In genomic region chr5:140631831-140632365, GRCh38 we compare ENCODE assay signal across 9 cellular contexts. TPM values are rescaled to one million over a fixed set of nuclear protein-coding genes. Genes with fewer than 3 reads are reported as not detected.
A peak's percentile ranks its signal among the peaks of the same experiment; 100 is the strongest.
DNase-seq lines count a peak whose midpoint lies in the region; FAIRE-seq and TF ChIP-seq lines count a peak whose summit lies in the region.
"Had no signal": no experiment of that assay in that cellular context is flagged by ENCODE, and none has a peak within 500 bp of the region (broad histone marks: within the 10 kb centered on the region; RNA-seq: fewer than 3 reads in every experiment).

No MANE protein-coding gene starts in this region.

- DNase-seq in GM12891 (ENCODE audit: insufficient read length, low spot score), result peak; percentile 23
- peak; percentile 69 for DNase-seq in H7
- peak; percentile 42 for DNase-seq in NCI-H774 (lab: John Stamatoyannopoulos, UW)
- DNase-seq in colonic mucosa, result peak; percentile 48
- no peak for DNase-seq in amniotic stem cell (lab: John Stamatoyannopoulos, UW)
- DNase-seq in SKM-1 (lab: John Stamatoyannopoulos, UW; ENCODE audit: unreplicated experiment), result no peak
- no peak for DNase-seq in NCI-H1436 (lab: John Stamatoyannopoulos, UW)

- H3K27me3 ChIP-seq in H7 (ENCODE audit: control insufficient read depth, insufficient read depth, low read length) (peaks cover 31% of the 10 kb centered on the region), colonic mucosa (no peaks in the 10 kb centered on the region), mucosa of rectum (ENCODE audit: control insufficient read depth in 2 of 2, insufficient read depth in 2 of 2, low read length in 2 of 2) (no peaks in the 10 kb centered on the region)

- H3K4me1 ChIP-seq in colonic mucosa, result peaks cover 4% of the 10 kb centered on the region
- H3K4me1 ChIP-seq in mucosa of rectum (ENCODE audit: control insufficient read depth in 2 of 2, insufficient read depth in 2 of 2, low read length in 2 of 2), result peaks cover 22 to 27% of the 10 kb centered on the region in 2 donors

- no peaks in the 10 kb centered on the region for H3K36me3 ChIP-seq in H7 (replicated peaks; ENCODE audit: control insufficient read depth, insufficient read depth, low read length)
- no peaks in the 10 kb centered on the region for H3K36me3 ChIP-seq in colonic mucosa
- no peaks in the 10 kb centered on the region for H3K36me3 ChIP-seq in mucosa of rectum (ENCODE audit: control insufficient read depth in 2 of 2, insufficient read depth in 2 of 2, low read length in 2 of 2)

- FAIRE-seq in GM12891 (lab: Jason Lieb, UNC), result no peak
- FAIRE-seq: islet of Langerhans had no signal

- H3K4me3 ChIP-seq in H7 (ENCODE audit: insufficient read depth, low read depth, low read length) (peak overlapping the region; percentile 45), colonic mucosa (peak overlapping the region; percentile 47), mucosa of rectum (ENCODE audit: low read length in 2 of 2) (peak overlapping the region; percentile 79 to 91)

- H3K27ac ChIP-seq in colonic mucosa (peak overlapping the region; percentile 69), mucosa of rectum (ENCODE audit: low read depth in 2 of 2, low read length in 2 of 2) (peak overlapping the region; percentile 80 to 87)

- H3K9ac ChIP-seq in colonic mucosa (ENCODE audit: low read depth in 2 of 2, low read length in 2 of 2), result peak overlapping the region; percentile 77 to 91
- peak overlapping the region; percentile 77 to 86 for H3K9ac ChIP-seq in mucosa of rectum (ENCODE audit: low read depth in 1 of 2, low read length in 2 of 2)

- H3K9me3 ChIP-seq in colonic mucosa (no peaks in the 10 kb centered on the region), mucosa of rectum (ENCODE audit: control insufficient read depth in 2 of 2, low read length in 2 of 2) (no peaks in the 10 kb centered on the region)

- TF ChIP-seq POLR2A in GM12891 (IDR thresholded peaks at IDR 0.05; ENCODE audit: low read depth, low read length), result no peak

- intact Hi-C loops in colonic mucosa (cut with DNase I), result loop anchor here (5.0 kb wide), 1 partner anchor 65 kb away; no protein-coding TSS in a partner anchor

- TF ChIP-seq CTCF in colonic mucosa (IDR thresholded peaks at IDR 0.05), result no peak

TF ChIP-seq in GM12891, 5 proteins besides CTCF, POLR2A, EP300 and RAD21:
- no peak for TF ChIP-seq POLR2AphosphoS5 (IDR thresholded peaks at IDR 0.05; ENCODE audit: low read depth, low read length)
- no peak for TF ChIP-seq POU2F2 (IDR thresholded peaks at IDR 0.05; ENCODE audit: low read depth, low read length)
- TF ChIP-seq TAF1 (IDR thresholded peaks at IDR 0.05; ENCODE audit: low read depth, low read length), result no peak
- TF ChIP-seq PAX5 (IDR thresholded peaks at IDR 0.05; ENCODE audit: insufficient read depth, low read length, severe bottlenecking), result no peak
- TF ChIP-seq SPI1 (IDR thresholded peaks at IDR 0.05; ENCODE audit: low read depth, low read length), result no peak
TF ChIP-seq in GM12891: peak in this region for 0.

RNA-seq across cellular contexts. Expression of gene CD14, which starts 1.1 kb away (rescaled TPM):
- polyA plus RNA-seq in GM12891 (2012; ENCODE audit: low read depth, missing spikeins), result 0.15 TPM
- total RNA-seq in H7 (2014; rRNA removed; shearing (Covaris generic)), result 0.21 TPM in 1 of 2 replicates, not detected in the other
- 10 to 100 TPM; 28.2 to 48.3 TPM for total RNA-seq in colonic mucosa

RNA-seq across cellular contexts. Expression of gene TMCO6, which starts 7.4 kb away (rescaled TPM):
- polyA plus RNA-seq in GM12891 (2012; ENCODE audit: low read depth, missing spikeins), result 11.1 TPM
- total RNA-seq in H7 (2014; rRNA removed; shearing (Covaris generic)), result 27.1 and 34.4 TPM in 2 replicates
- total RNA-seq in colonic mucosa, result 10 to 100 TPM in 1 of 2 donors, 1 to 10 TPM in 1; 8.7 to 18.9 TPM

RNA-seq across cellular contexts. Expression of gene NDUFA2, which starts 15.5 kb away (rescaled TPM):
- 200 TPM for polyA plus RNA-seq in GM12891 (2012; ENCODE audit: low read depth, missing spikeins)
- total RNA-seq in H7 (2014; rRNA removed; shearing (Covaris generic)), result 136 and 144 TPM in 2 replicates
- total RNA-seq in colonic mucosa, result 100 to 1,000 TPM in 1 of 2 donors, 10 to 100 TPM in 1; 85.4 to 101 TPM

RNA-seq across cellular contexts. Expression of gene IK, which starts 15.7 kb away (rescaled TPM):
- 99.2 TPM for polyA plus RNA-seq in GM12891 (2012; ENCODE audit: low read depth, missing spikeins)
- 55.5 and 76.3 TPM in 2 replicates for total RNA-seq in H7 (2014; rRNA removed; shearing (Covaris generic))
- 10 to 100 TPM; 70.4 to 71.6 TPM for total RNA-seq in colonic mucosa

RNA-seq across cellular contexts. Expression of gene WDR55, which starts 32.8 kb away (rescaled TPM):
- 14.2 TPM for polyA plus RNA-seq in GM12891 (2012; ENCODE audit: low read depth, missing spikeins)
- total RNA-seq in H7 (2014; rRNA removed; shearing (Covaris generic)), result 15.7 and 24.0 TPM in 2 replicates
- 10 to 100 TPM; 28.7 to 47.8 TPM for total RNA-seq in colonic mucosa

Comparison
In these comparisons a context has a peak if more than half of its experiments do, and no peak if none do; other contexts are left out.
1. DNase-seq: peak in GM12891 (single experiment), H7 (single experiment), NCI-H774 (single experiment) and colonic mucosa (single experiment); none in amniotic stem cell (single experiment), SKM-1 (single experiment) and NCI-H1436 (single experiment).
2. RNA of gene CD14, which starts 1.1 kb away (total RNA-seq): 28.2 to 48.3 TPM in colonic mucosa; 0.21 TPM in H7; every median in the first group is over 10 times any median in the second.
3. Peak in every context shown above with its lines, with median percentiles within 50 percentile points of each other: H3K4me3 ChIP-seq.